ENCODE assay signal across 2 cellular contexts in the genomic region with DNA sequence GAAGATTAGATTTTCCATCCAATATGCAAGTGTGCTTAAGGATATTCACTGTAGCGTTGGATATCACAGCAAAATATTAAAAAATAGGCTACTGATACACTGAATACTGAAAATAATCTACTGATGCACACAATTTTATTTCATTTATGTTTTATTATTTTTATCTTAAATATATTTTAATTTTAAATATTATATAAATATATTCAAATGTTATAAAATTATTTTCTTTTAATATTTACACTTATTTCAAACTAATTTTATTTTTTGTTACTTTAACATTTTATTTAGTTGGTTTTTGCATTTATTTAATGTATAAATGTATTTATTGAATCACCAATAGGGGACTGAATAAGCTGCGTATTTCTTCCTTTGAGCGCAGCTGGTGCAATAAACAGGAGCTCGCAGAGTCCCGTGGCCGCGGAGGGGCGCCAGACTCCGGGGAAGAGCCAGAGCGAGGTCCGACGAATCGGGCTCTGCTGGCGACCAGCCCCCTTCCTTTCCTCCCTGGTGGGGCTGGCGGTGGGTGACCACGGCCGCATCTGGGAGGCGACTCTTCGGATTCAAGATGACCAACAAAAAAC.
TF ChIP-seq lines count a peak whose summit lies in the region.

No MANE protein-coding gene starts in this region.

TF ChIP-seq in IMR-90, 13 proteins besides CTCF, POLR2A, EP300 and RAD21:
- TF ChIP-seq CEBPB (IDR thresholded peaks at IDR 0.05; ENCODE audit: low read depth, low read length) (no peak), SMC3 (IDR thresholded peaks at IDR 0.05; ENCODE audit: low read depth, low read length) (peak; percentile 42)

TF ChIP-seq in endothelial cell of umbilical vein, 7 proteins besides CTCF, POLR2A, EP300 and RAD21:
- TF ChIP-seq FOS (IDR thresholded peaks at IDR 0.05; ENCODE audit: borderline replicate concordance, insufficient read depth, low read length) (no peak), GATA2 (IDR thresholded peaks at IDR 0.05; ENCODE audit: insufficient read depth, insufficient read length, low read depth, low read length) (no peak), EZH2 (IDR thresholded peaks at IDR 0.05; ENCODE audit: borderline replicate concordance, low read depth, low read length, severe bottlenecking) (no peak), MYC (IDR thresholded peaks at IDR 0.05; ENCODE audit: low read depth, low read length) (no peak), POLR2AphosphoS5 (IDR thresholded peaks at IDR 0.05; ENCODE audit: insufficient read depth, low read depth, low read length) (no peak), JUN (IDR thresholded peaks at IDR 0.05; ENCODE audit: borderline replicate concordance, insufficient read depth, insufficient read length, low read depth) (no peak)
- TF ChIP-seq, protein P1, sequence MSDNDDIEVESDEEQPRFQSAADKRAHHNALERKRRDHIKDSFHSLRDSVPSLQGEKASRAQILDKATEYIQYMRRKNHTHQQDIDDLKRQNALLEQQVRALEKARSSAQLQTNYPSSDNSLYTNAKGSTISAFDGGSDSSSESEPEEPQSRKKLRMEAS (IDR thresholded peaks at IDR 0.05; ENCODE audit: insufficient read depth, insufficient read length) = no peak
